In genomic region chr12:124543591-124544310, GRCh38 we compare ENCODE assay signal across 9 cellular contexts. TPM values are rescaled to one million over a fixed set of nuclear protein-coding genes. Genes with fewer than 3 reads are reported as not detected.
A peak's percentile ranks its signal among the peaks of the same experiment; 100 is the strongest.
DNase-seq lines count a peak whose midpoint lies in the region; ATAC-seq, FAIRE-seq and TF ChIP-seq lines count a peak whose summit lies in the region.
"Had no signal": no experiment of that assay in that cellular context is flagged by ENCODE, and none has a peak within 500 bp of the region (broad histone marks: within the 10 kb centered on the region; RNA-seq: fewer than 3 reads in every experiment).

No MANE protein-coding gene starts in this region.

- no peaks in the 10 kb centered on the region for H3K36me3 ChIP-seq in pancreas

- H3K4me3 Mint-ChIP-seq in immature natural killer cell, result no peak overlapping the region

- intact Hi-C loops in dorsolateral prefrontal cortex (cut with DNase I), result no loop called here
- intact Hi-C loops in pancreas (cut with DNase I), result no loop called here

- WGBS in pancreas, 2 donors, result 55 to 59% methylated on average over 25 to 36 of the region's 36 CpGs

- peak overlapping the region in 1 of 6 donors; percentile 40 for H3K27ac Mint-ChIP-seq in immature natural killer cell

- H3K4me3 ChIP-seq in dorsolateral prefrontal cortex, result peak overlapping the region in 39 of 59 donors; percentile 2 to 53 (median 26)
- no peak overlapping the region for H3K4me3 ChIP-seq in pancreas

- peaks cover 0 to 6% (median 3%) of the 10 kb centered on the region in 3 donors for H3K4me1 ChIP-seq in pancreas

- TF ChIP-seq CTCF in dorsolateral prefrontal cortex (IDR thresholded peaks at IDR 0.05 in 54 of 56, conservative IDR thresholded peaks at IDR 0.05 in 2 of 56; ENCODE audit: low read depth in 1 of 56, partially characterized antibody in 56 of 56), result no peak
- TF ChIP-seq CTCF in pancreas (IDR thresholded peaks at IDR 0.05), result no peak

- no peak for FAIRE-seq in pancreas (lab: Jason Lieb, UNC)
- FAIRE-seq: bronchial epithelial cell had no signal

- peaks cover 0 to 4% (median 0%) of the 10 kb centered on the region in 3 donors for H3K27me3 Mint-ChIP-seq in immature natural killer cell (ENCODE audit: low read depth in 3 of 3)

- H3K27ac ChIP-seq in dorsolateral prefrontal cortex (peak overlapping the region in 25 of 59 donors; percentile 1 to 73 (median 25)), pancreas (peak overlapping the region in 3 of 4 donors; percentile 23 to 56 (median 23))

- DNase-seq in DMS79 (lab: John Stamatoyannopoulos, UW) (peak; percentile 27), NCI-H2107 treated with DMSO at 0.1 percent for 48 hours (lab: John Stamatoyannopoulos, UW; ENCODE audit: unreplicated experiment) (peak; percentile 82), dorsolateral prefrontal cortex (peak in 1 of 10 donors; percentile 50), pancreas (peak in 1 of 6 donors; percentile 65), immature natural killer cell (no peak), NCI-H774 (lab: John Stamatoyannopoulos, UW) (no peak), germinal center (ENCODE audit: low spot score) (no peak), pons (ENCODE audit: low spot score) (no peak)

- H3K9me3 ChIP-seq in pancreas, result no peaks in the 10 kb centered on the region

- peak; percentile 18 to 51 (median 46) for ATAC-seq in pancreas

- no peaks in the 10 kb centered on the region for H3K36me3 Mint-ChIP-seq in immature natural killer cell

- H3K27me3 ChIP-seq in dorsolateral prefrontal cortex, result no peaks in the 10 kb centered on the region
- H3K27me3 ChIP-seq in pancreas, result no peaks in the 10 kb centered on the region

- H3K9me3 Mint-ChIP-seq in immature natural killer cell, result no peaks in the 10 kb centered on the region

- peaks cover 26 to 37% of the 10 kb centered on the region in 2 donors for H3K4me1 Mint-ChIP-seq in immature natural killer cell

RNA-seq across cellular contexts. Expression of gene NCOR2, which starts 23.7 kb away (rescaled TPM):
- total RNA-seq in dorsolateral prefrontal cortex (100 to 1,000 TPM; 202 to 379 (median 273) TPM), pancreas (100 to 1,000 TPM in 3 of 6 donors, 10 to 100 TPM in 3; 97.7 to 148 (median 101) TPM)
- polyA plus RNA-seq in pancreas (10 to 100 TPM; 49.6 to 91.6 TPM), immature natural killer cell (10 to 100 TPM in 1 of 3 donors, 1 to 10 TPM in 2; 1.6 to 10.2 (median 2.1) TPM)

Comparison
In these comparisons a context has a peak if more than half of its experiments do, and no peak if none do; other contexts are left out.
1. DNase-seq: peak in DMS79 (single experiment) and NCI-H2107 treated with DMSO at 0.1 percent for 48 hours (single experiment); none in immature natural killer cell (0 of 3), NCI-H774 (single experiment), germinal center (single experiment) and pons (single experiment).
2. H3K4me3 ChIP-seq: peak in dorsolateral prefrontal cortex (39 of 59); none in pancreas (0 of 4).